21 cellular contexts compared by ENCODE assay signal in the genomic region with DNA sequence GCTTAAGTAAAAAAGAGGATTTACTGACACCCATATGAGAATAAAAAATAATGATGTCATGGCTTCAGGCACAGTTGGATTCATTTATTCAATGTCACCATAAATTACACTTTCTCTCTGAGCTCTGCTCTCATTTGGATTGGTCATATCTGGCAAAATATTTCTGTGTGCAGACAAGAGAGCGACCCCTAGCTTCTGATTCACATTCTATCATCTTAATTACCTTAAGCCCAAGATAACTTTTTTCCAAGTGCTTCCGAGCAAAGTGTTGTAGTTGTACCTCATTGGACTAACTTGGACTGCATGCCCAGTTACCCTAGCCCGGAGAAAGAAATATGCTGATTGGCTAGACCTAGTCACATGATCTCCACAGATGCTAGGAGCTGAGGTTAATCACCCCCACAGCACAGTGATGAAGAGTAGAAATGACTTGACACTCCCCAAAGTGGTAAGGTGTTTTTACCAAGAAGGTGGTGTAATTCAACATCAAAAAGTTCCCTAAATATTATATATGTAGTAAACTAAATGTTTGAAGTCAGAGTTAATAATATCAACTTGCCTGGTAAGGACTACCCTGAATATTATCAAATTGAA.
DNase-seq lines count a peak whose midpoint lies in the region; ATAC-seq and TF ChIP-seq lines count a peak whose summit lies in the region.
"Had no signal": no experiment of that assay in that cellular context is flagged by ENCODE, and none has a peak within 500 bp of the region (broad histone marks: within the 10 kb centered on the region; RNA-seq: fewer than 3 reads in every experiment).

No MANE protein-coding gene starts in this region.

- no peaks in the 10 kb centered on the region for H4K20me1 ChIP-seq in Loucy (ENCODE audit: insufficient read depth, low read length, poor library complexity, severe bottlenecking)

- CTCF ChIA-PET in WTC11 (lab: Charles Lee): interaction anchor here (1.0 to 1.3 kb wide), 2 partner anchors 17 to 668 kb away, joined by 3 read pairs; no protein-coding TSS in a partner anchor

- no peaks in the 10 kb centered on the region for H3F3A ChIP-seq in Loucy (ENCODE audit: low read depth)

- DNase-seq in D341Med (ENCODE audit: low spot score) (peak; percentile 11), WTC11 (ENCODE audit: low spot score) (no peak), Right ventricle myocardium superior (no peak)
- DNase-seq: activated CD8-positive, alpha-beta memory T cell treated with anti-CD3 and anti-CD28 coated beads, Interleukin-2, amount 10 ng/mL, durations not matched to agents 7 days and 5 days; activated effector memory CD4-positive, alpha-beta T cell treated with anti-CD3 and anti-CD28 coated beads, Interleukin-2, amount 50 U/mL, for 16 hours; adrenal gland; Calu3; effector CD4-positive, alpha-beta T cell; heart left ventricle; MV-4-11; NCI-H526; nephron progenitor cell; T-helper 17 cell had no signal

- H3K27me3 Mint-ChIP-seq in WTC11 (ENCODE audit: low read depth): no peaks in the 10 kb centered on the region
- H3K27me3 Mint-ChIP-seq: activated CD8-positive, alpha-beta memory T cell treated with anti-CD3 and anti-CD28 coated beads, Interleukin-2, amount 10 ng/mL, durations not matched to agents 7 days and 5 days; progenitor cell of endocrine pancreas; T-helper 17 cell had no signal

- no peak overlapping the region for H3K9ac ChIP-seq in Loucy (ENCODE audit: low read depth, low read length, poor library complexity, severe bottlenecking)

- intact Hi-C loops in Right ventricle myocardium superior (cut with DNase I): no loop called here

- no peak overlapping the region for H3K4me3 ChIP-seq in Loucy (ENCODE audit: low read length, poor library complexity, severe bottlenecking)
- H3K4me3 ChIP-seq: adrenal gland, cardiac muscle cell, heart left ventricle, thoracic aorta had no signal

- TF ChIP-seq CTCF in GM12872 (IDR thresholded peaks at IDR 0.05; ENCODE audit: insufficient read depth, low read depth, low read length) (peak; percentile 25; the same call in 1 of the 3 replicates), Loucy (conservative IDR thresholded peaks at IDR 0.05; ENCODE audit: low read length) (peak; percentile 35), WTC11 (IDR thresholded peaks at IDR 0.05) (no peak)

- no peaks in the 10 kb centered on the region for H3K79me2 ChIP-seq in Loucy (ENCODE audit: insufficient read depth, low read length)

- POLR2A ChIA-PET in WTC11 (lab: Charles Lee): no interaction called here

- no peak overlapping the region for H3K4me2 ChIP-seq in Loucy (ENCODE audit: low read depth, low read length, poor library complexity, severe bottlenecking)

- peaks cover 19% of the 10 kb centered on the region for H3K36me3 Mint-ChIP-seq in WTC11
- H3K36me3 Mint-ChIP-seq: activated CD8-positive, alpha-beta memory T cell treated with anti-CD3 and anti-CD28 coated beads, Interleukin-2, amount 10 ng/mL, durations not matched to agents 7 days and 5 days had no signal

- H3K4me1 Mint-ChIP-seq in WTC11: peaks cover 5% of the 10 kb centered on the region
- H3K4me1 Mint-ChIP-seq: nephron progenitor cell, T-helper 17 cell had no signal

- peaks cover 39% of the 10 kb centered on the region for H3K9me3 Mint-ChIP-seq in WTC11

- 0 out of 2 replicates have a peak, but pooled peaks cover 2% of the 10 kb centered on the region for H3K9me3 ChIP-seq in Loucy (ENCODE audit: insufficient read depth, low read depth, low read length)
- H3K9me3 ChIP-seq: adrenal gland had no signal

- H2AFZ ChIP-seq in Loucy (ENCODE audit: low read length): no peak overlapping the region

- H3K9me2 ChIP-seq in Loucy (replicated peaks; ENCODE audit: low read depth, low read length): no peaks in the 10 kb centered on the region

- no peaks in the 10 kb centered on the region for H3K4me1 ChIP-seq in Loucy (ENCODE audit: insufficient read depth, low read length, poor library complexity, severe bottlenecking)
- H3K4me1 ChIP-seq: adrenal gland, heart left ventricle had no signal

- H3K36me3 ChIP-seq in Loucy (ENCODE audit: insufficient read depth, low read length): no peaks in the 10 kb centered on the region
- H3K36me3 ChIP-seq: adrenal gland, cardiac muscle cell, heart left ventricle, thoracic aorta had no signal

- no peak for ATAC-seq in WTC11
- ATAC-seq in GM19351 (IDR thresholded peaks at IDR 0.05; ENCODE audit: unreplicated experiment): no peak
- no peak for ATAC-seq in esophagus mucosa
- no peak for ATAC-seq in GM21619 (IDR thresholded peaks at IDR 0.05; ENCODE audit: unreplicated experiment)
- ATAC-seq in Right ventricle myocardium superior (ENCODE audit: poor library complexity): no peak
- ATAC-seq: activated CD8-positive, alpha-beta memory T cell treated with anti-CD3 and anti-CD28 coated beads, Interleukin-2, amount 10 ng/mL, durations not matched to agents 7 days and 5 days; heart left ventricle; T-helper 17 cell had no signal

- no peak overlapping the region for H3K27ac Mint-ChIP-seq in WTC11
- H3K27ac Mint-ChIP-seq: activated CD8-positive, alpha-beta memory T cell treated with anti-CD3 and anti-CD28 coated beads, Interleukin-2, amount 10 ng/mL, durations not matched to agents 7 days and 5 days; nephron progenitor cell; progenitor cell of endocrine pancreas; T-helper 17 cell had no signal

- no peaks in the 10 kb centered on the region for H3K27me3 ChIP-seq in Loucy (ENCODE audit: insufficient read depth, low read length, poor library complexity, severe bottlenecking)
- H3K27me3 ChIP-seq: adrenal gland, cardiac muscle cell, heart left ventricle had no signal

- H3K4me3 Mint-ChIP-seq in WTC11: no peak overlapping the region
- H3K4me3 Mint-ChIP-seq: activated CD8-positive, alpha-beta memory T cell treated with anti-CD3 and anti-CD28 coated beads, Interleukin-2, amount 10 ng/mL, durations not matched to agents 7 days and 5 days; nephron progenitor cell; T-helper 17 cell had no signal

TF ChIP-seq in WTC11, 78 proteins besides CTCF, POLR2A, EP300 and RAD21 (continues in another document):
- no peak for TF ChIP-seq ZNF416 (CRISPR knock-in tag; IDR thresholded peaks at IDR 0.05)
- TF ChIP-seq, protein P1, sequence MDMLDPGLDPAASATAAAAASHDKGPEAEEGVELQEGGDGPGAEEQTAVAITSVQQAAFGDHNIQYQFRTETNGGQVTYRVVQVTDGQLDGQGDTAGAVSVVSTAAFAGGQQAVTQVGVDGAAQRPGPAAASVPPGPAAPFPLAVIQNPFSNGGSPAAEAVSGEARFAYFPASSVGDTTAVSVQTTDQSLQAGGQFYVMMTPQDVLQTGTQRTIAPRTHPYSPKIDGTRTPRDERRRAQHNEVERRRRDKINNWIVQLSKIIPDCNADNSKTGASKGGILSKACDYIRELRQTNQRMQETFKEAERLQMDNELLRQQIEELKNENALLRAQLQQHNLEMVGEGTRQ (CRISPR knock-in tag; IDR thresholded peaks at IDR 0.05): peak; percentile 45
- TF ChIP-seq, protein P2, sequence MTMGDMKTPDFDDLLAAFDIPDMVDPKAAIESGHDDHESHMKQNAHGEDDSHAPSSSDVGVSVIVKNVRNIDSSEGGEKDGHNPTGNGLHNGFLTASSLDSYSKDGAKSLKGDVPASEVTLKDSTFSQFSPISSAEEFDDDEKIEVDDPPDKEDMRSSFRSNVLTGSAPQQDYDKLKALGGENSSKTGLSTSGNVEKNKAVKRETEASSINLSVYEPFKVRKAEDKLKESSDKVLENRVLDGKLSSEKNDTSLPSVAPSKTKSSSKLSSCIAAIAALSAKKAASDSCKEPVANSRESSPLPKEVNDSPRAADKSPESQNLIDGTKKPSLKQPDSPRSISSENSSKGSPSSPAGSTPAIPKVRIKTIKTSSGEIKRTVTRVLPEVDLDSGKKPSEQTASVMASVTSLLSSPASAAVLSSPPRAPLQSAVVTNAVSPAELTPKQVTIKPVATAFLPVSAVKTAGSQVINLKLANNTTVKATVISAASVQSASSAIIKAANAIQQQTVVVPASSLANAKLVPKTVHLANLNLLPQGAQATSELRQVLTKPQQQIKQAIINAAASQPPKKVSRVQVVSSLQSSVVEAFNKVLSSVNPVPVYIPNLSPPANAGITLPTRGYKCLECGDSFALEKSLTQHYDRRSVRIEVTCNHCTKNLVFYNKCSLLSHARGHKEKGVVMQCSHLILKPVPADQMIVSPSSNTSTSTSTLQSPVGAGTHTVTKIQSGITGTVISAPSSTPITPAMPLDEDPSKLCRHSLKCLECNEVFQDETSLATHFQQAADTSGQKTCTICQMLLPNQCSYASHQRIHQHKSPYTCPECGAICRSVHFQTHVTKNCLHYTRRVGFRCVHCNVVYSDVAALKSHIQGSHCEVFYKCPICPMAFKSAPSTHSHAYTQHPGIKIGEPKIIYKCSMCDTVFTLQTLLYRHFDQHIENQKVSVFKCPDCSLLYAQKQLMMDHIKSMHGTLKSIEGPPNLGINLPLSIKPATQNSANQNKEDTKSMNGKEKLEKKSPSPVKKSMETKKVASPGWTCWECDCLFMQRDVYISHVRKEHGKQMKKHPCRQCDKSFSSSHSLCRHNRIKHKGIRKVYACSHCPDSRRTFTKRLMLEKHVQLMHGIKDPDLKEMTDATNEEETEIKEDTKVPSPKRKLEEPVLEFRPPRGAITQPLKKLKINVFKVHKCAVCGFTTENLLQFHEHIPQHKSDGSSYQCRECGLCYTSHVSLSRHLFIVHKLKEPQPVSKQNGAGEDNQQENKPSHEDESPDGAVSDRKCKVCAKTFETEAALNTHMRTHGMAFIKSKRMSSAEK (CRISPR knock-in tag; IDR thresholded peaks at IDR 0.05; ENCODE audit: borderline replicate concordance): no peak
- no peak for TF ChIP-seq PRRX2 (CRISPR knock-in tag; IDR thresholded peaks at IDR 0.05)
- TF ChIP-seq, protein P3, sequence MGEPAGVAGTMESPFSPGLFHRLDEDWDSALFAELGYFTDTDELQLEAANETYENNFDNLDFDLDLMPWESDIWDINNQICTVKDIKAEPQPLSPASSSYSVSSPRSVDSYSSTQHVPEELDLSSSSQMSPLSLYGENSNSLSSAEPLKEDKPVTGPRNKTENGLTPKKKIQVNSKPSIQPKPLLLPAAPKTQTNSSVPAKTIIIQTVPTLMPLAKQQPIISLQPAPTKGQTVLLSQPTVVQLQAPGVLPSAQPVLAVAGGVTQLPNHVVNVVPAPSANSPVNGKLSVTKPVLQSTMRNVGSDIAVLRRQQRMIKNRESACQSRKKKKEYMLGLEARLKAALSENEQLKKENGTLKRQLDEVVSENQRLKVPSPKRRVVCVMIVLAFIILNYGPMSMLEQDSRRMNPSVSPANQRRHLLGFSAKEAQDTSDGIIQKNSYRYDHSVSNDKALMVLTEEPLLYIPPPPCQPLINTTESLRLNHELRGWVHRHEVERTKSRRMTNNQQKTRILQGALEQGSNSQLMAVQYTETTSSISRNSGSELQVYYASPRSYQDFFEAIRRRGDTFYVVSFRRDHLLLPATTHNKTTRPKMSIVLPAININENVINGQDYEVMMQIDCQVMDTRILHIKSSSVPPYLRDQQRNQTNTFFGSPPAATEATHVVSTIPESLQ (CRISPR knock-in tag; IDR thresholded peaks at IDR 0.05): no peak
- TF ChIP-seq TEAD4 (CRISPR knock-in tag; IDR thresholded peaks at IDR 0.05): no peak
- TF ChIP-seq, protein P4, sequence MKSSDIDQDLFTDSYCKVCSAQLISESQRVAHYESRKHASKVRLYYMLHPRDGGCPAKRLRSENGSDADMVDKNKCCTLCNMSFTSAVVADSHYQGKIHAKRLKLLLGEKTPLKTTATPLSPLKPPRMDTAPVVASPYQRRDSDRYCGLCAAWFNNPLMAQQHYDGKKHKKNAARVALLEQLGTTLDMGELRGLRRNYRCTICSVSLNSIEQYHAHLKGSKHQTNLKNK (CRISPR knock-in tag; IDR thresholded peaks at IDR 0.05): no peak
